Comparison of ENCODE assay signal across 8 cellular contexts in the genomic region with DNA sequence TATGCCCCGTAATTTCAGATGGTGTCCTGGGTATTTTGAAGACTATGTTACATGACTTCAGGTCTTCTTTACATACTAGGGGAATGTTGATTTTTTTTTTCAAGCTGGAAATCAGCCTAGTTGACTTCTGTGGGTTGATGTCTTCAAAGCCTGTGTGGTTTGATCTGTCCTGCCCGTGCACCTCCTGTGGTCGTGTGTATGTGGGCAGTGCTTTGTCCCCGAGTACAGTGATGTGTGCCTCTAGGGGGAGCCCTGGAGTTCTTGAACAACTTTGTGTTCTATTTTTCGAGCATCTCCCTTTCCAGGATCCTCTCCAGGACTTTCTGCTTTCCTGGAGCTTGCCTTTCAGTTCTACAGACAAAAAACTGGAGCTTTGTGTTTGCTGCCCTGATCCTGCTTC. TPM values are rescaled to one million over a fixed set of nuclear protein-coding genes. Genes with fewer than 3 reads are reported as not detected.
DNase-seq lines count a peak whose midpoint lies in the region; ATAC-seq and TF ChIP-seq lines count a peak whose summit lies in the region.

No MANE protein-coding gene starts in this region.

- DNase-seq in SHP77 (lab: John Stamatoyannopoulos, UW) (peak; percentile 28 to 46), SHP77 treated with DMSO at 0.1 percent for 48 hours (lab: John Stamatoyannopoulos, UW) (no peak), NCI-H526 treated with DMSO at 0.1 percent for 48 hours (lab: John Stamatoyannopoulos, UW) (peak; percentile 7), erythroblast (lab: John Stamatoyannopoulos, UW) (peak; percentile 52 to 57), renal cortical epithelial cell (ENCODE audit: low read depth) (peak; percentile 12), NCI-H2196 treated with DMSO at 0.1 percent for 48 hours (lab: John Stamatoyannopoulos, UW; ENCODE audit: unreplicated experiment) (no peak)
- no peak for DNase-seq in central memory CD4-positive, alpha-beta T cell

- no peak for TF ChIP-seq POLR2A in erythroblast (IDR thresholded peaks at IDR 0.05; ENCODE audit: low read length)

- no peak for ATAC-seq in GM18909 (IDR thresholded peaks at IDR 0.05; ENCODE audit: poor library complexity, unreplicated experiment)

RNA-seq across cellular contexts. Expression of gene OBSCN, which starts 28.9 kb away (rescaled TPM):
- total RNA-seq in renal cortical epithelial cell = 4.0 and 74.1 TPM in 2 replicates

Comparison
In these comparisons a context has a peak if more than half of its experiments do, and no peak if none do; other contexts are left out.
1. DNase-seq: peak in SHP77 (2 of 2), NCI-H526 treated with DMSO at 0.1 percent for 48 hours (single experiment), erythroblast (2 of 2) and renal cortical epithelial cell (single experiment); none in SHP77 treated with DMSO at 0.1 percent for 48 hours (single experiment), central memory CD4-positive, alpha-beta T cell (single experiment) and NCI-H2196 treated with DMSO at 0.1 percent for 48 hours (single experiment).